Comparison of ENCODE assay signal across 15 cellular contexts in genomic region chr9:93579711-93580516, GRCh38. TPM values are rescaled to one million over a fixed set of nuclear protein-coding genes. Genes with fewer than 3 reads are reported as not detected.
DNase-seq lines count a peak whose midpoint lies in the region; ATAC-seq, FAIRE-seq and TF ChIP-seq lines count a peak whose summit lies in the region.
"Had no signal": no experiment of that assay in that cellular context is flagged by ENCODE, and none has a peak within 500 bp of the region (broad histone marks: within the 10 kb centered on the region; RNA-seq: fewer than 3 reads in every experiment).

No MANE protein-coding gene starts in this region.

- no peak for TF ChIP-seq RAD21 in HepG2 (CRISPR knock-in tag; IDR thresholded peaks at IDR 0.05)

- TF ChIP-seq CTCF in breast epithelium (IDR thresholded peaks at IDR 0.05) (no peak), HepG2 (CRISPR knock-in tag; IDR thresholded peaks at IDR 0.05) (no peak), gastrocnemius medialis (IDR thresholded peaks at IDR 0.05 in 4 of 5, conservative IDR thresholded peaks at IDR 0.05 in 1 of 5) (no peak)

- TF ChIP-seq POLR2A in breast epithelium (IDR thresholded peaks at IDR 0.05) (no peak), HepG2 (IDR thresholded peaks at IDR 0.05; ENCODE audit: insufficient read depth in 1 of 2, low read depth in 2 of 2, low read length in 2 of 2) (no peak), gastrocnemius medialis (IDR thresholded peaks at IDR 0.05) (no peak)

- H3K36me3 Mint-ChIP-seq in IgD-negative memory B cell = peaks cover 11% of the 10 kb centered on the region

- H3K27me3 ChIP-seq in breast epithelium = no peaks in the 10 kb centered on the region
- H3K27me3 ChIP-seq in HepG2 (ENCODE audit: control insufficient read depth in 1 of 2, insufficient read depth in 2 of 2, low read length in 2 of 2) = no peaks in the 10 kb centered on the region; a peak in 1 of 5 replicates
- no peaks in the 10 kb centered on the region for H3K27me3 ChIP-seq in gastrocnemius medialis

- H3K4me1 Mint-ChIP-seq in IgD-negative memory B cell = peaks cover 19 to 30% (median 21%) of the 10 kb centered on the region in 3 donors

- no peak overlapping the region for H2AFZ ChIP-seq in HepG2 (ENCODE audit: low read length)

- TF ChIP-seq EP300 in HepG2 (IDR thresholded peaks at IDR 0.05; ENCODE audit: low read depth in 2 of 2, low read length in 2 of 2) = no peak
- TF ChIP-seq EP300 in HepG2 (CRISPR knock-in tag; IDR thresholded peaks at IDR 0.05; ENCODE audit: borderline replicate concordance) = no peak

- peak overlapping the region; percentile 24 to 82 (median 80) for H3K27ac Mint-ChIP-seq in IgD-negative memory B cell
- H3K27ac Mint-ChIP-seq: activated CD4-positive, alpha-beta T cell treated with anti-CD3 and anti-CD28 coated beads, Interleukin-2, amount 10 ng/mL, durations not matched to agents 7 days and 5 days had no signal

- H3K79me2 ChIP-seq in HepG2 (ENCODE audit: insufficient read depth, low read length) = peaks cover 47% of the 10 kb centered on the region

- peaks cover 0 to 5% (median 0%) of the 10 kb centered on the region in 3 donors for H3K9me3 Mint-ChIP-seq in IgD-negative memory B cell

- 73% methylated on average over 10 of the region's 20 CpGs for WGBS in HepG2 (ENCODE audit: low lambda C conversion rate)

- FAIRE-seq in HepG2 (lab: Jason Lieb, UNC) (no peak), HTR-8/SVneo (lab: Jason Lieb, UNC) (no peak)

- H3K36me3 ChIP-seq in breast epithelium = no peaks in the 10 kb centered on the region
- H3K36me3 ChIP-seq in HepG2 (replicated peaks in 1 of 2; ENCODE audit: control insufficient read depth in 1 of 2, insufficient read depth in 2 of 2, low read length in 2 of 2) = no peaks in the 10 kb centered on the region
- no peaks in the 10 kb centered on the region for H3K36me3 ChIP-seq in gastrocnemius medialis

- H3K27me3 Mint-ChIP-seq in IgD-negative memory B cell = no peaks in the 10 kb centered on the region
- H3K27me3 Mint-ChIP-seq: activated CD4-positive, alpha-beta T cell treated with anti-CD3 and anti-CD28 coated beads, Interleukin-2, amount 10 ng/mL, durations not matched to agents 7 days and 5 days had no signal

- peak overlapping the region; percentile 88 for H3K4me2 ChIP-seq in HepG2 (ENCODE audit: low read depth, low read length)

- DNase-seq in breast epithelium (ENCODE audit: low spot score in 2 of 2) (peak in 1 of 2 donors; percentile 29), HepG2 (ENCODE audit: low spot score) (no peak), gastrocnemius medialis (no peak), HTR-8/SVneo (ENCODE audit: insufficient read length, low spot score) (no peak), SIG-M5 treated with dmso at 0.1 percent for 504 hours (lab: John Stamatoyannopoulos, UW; ENCODE audit: unreplicated experiment) (no peak), foreskin melanocyte (no peak)
- DNase-seq: activated CD4-positive, alpha-beta T cell treated with anti-CD3 and anti-CD28 coated beads, Interleukin-2, amount 10 ng/mL, durations not matched to agents 7 days and 5 days; activated naive CD4-positive, alpha-beta T cell treated with anti-CD3 and anti-CD28 coated beads, Interleukin-2, amount 50 U/mL, for 16 hours; GOT3; midbrain; stimulated activated CD4-positive, alpha-beta T cell treated with anti-CD3 and anti-CD28 coated beads, Interleukin-4, amount 100 ng/mL, for 4 hours; stimulated activated naive CD8-positive, alpha-beta T cell treated with anti-CD3 and anti-CD28 coated beads, Interleukin-15, Interleukin-2, amounts not matched to agents 100 U/mL and 50 U/mL, for 24 hours had no signal

- in situ Hi-C loops in HepG2 (cut with HindIII; ENCODE audit: extremely low pct_ligation_motif_present, low pct_unique_long_range_greater_than_20kb) (no loop called here), gastrocnemius medialis (cut with MboI; ENCODE audit: low sequenced_read_pairs in 4 of 4) (no loop called here)

- peak overlapping the region; percentile 44 to 96 (median 69) for H3K4me3 Mint-ChIP-seq in IgD-negative memory B cell
- H3K4me3 Mint-ChIP-seq: activated CD4-positive, alpha-beta T cell treated with anti-CD3 and anti-CD28 coated beads, Interleukin-2, amount 10 ng/mL, durations not matched to agents 7 days and 5 days had no signal

- ATAC-seq in HepG2 (peak; percentile 7), gastrocnemius medialis (no peak), HG03378 (IDR thresholded peaks at IDR 0.05; ENCODE audit: unreplicated experiment) (no peak)
- ATAC-seq: stimulated activated naive CD8-positive, alpha-beta T cell treated with anti-CD3 and anti-CD28 coated beads, Interleukin-15, Interleukin-2, amounts not matched to agents 100 U/mL and 50 U/mL, for 24 hours had no signal

- no peaks in the 10 kb centered on the region for H3K9me3 ChIP-seq in breast epithelium
- no peaks in the 10 kb centered on the region for H3K9me3 ChIP-seq in HepG2 (ENCODE audit: low read length)
- H3K9me3 ChIP-seq in gastrocnemius medialis = no peaks in the 10 kb centered on the region

- H3K4me1 ChIP-seq in breast epithelium (peaks cover 3 to 14% of the 10 kb centered on the region in 2 donors), HepG2 (ENCODE audit: insufficient read depth, low read length) (peaks cover 64% of the 10 kb centered on the region), gastrocnemius medialis (peaks cover 55 to 57% of the 10 kb centered on the region in 2 donors)

- CTCF ChIA-PET in HepG2 (lab: Yijun Ruan, JAX; ENCODE audit: low intra/inter-chr PET ratio, low total read pairs) = no interaction called here

- H4K20me1 ChIP-seq in HepG2 (ENCODE audit: insufficient read depth, low read length) = peaks cover 21% of the 10 kb centered on the region

- no TSS peak for BruUV-seq in HepG2 (replicated peaks; lab: Mats Ljungman, UMichigan)

- POLR2A ChIA-PET in HepG2 (lab: Yijun Ruan, JAX) = interaction anchor here (2.8 kb wide), 1 partner anchor 13 kb away, joined by 26 read pairs; no protein-coding TSS in a partner anchor

- H3K4me3 ChIP-seq in breast epithelium (no peak overlapping the region), HepG2 (replicated peaks in 1 of 3; ENCODE audit: insufficient read depth in 1 of 3, low read depth in 2 of 3, low read length in 3 of 3) (peak overlapping the region in 2 of 3 experiments; percentile 46 to 65; a peak in 3 of 6 replicates), gastrocnemius medialis (no peak overlapping the region)

- H3K9ac ChIP-seq in HepG2 (ENCODE audit: insufficient read depth, low read depth, low read length) = 0 out of 2 replicates have a peak overlapping the region, but pooled peaks have one; percentile 12

- H3K27ac ChIP-seq in breast epithelium (peak overlapping the region; percentile 25 to 53), HepG2 (ENCODE audit: extremely low read length, insufficient read depth, low read length) (peak overlapping the region; percentile 51), gastrocnemius medialis (peak overlapping the region in 3 of 4 donors; percentile 37 to 84 (median 57))
- H3K27ac ChIP-seq: C4-2B had no signal

- intact Hi-C loops in breast epithelium (cut with DNase I; ENCODE audit: low total_unique reads) (loop anchor here (10.0 kb wide), 1 partner anchor 125 kb away; the partner anchor contains the start of genes FAM120A and FAM120AOS), HepG2 (cut with micrococcal nuclease; ENCODE audit: unreplicated experiment) (no loop called here), gastrocnemius medialis (cut with DNase I; ENCODE audit: low total_unique reads) (no loop called here)

TF ChIP-seq in HepG2, 621 proteins besides CTCF, POLR2A, EP300 and RAD21 (continues in another document):
- TF ChIP-seq PPARG (CRISPR knock-in tag; conservative IDR thresholded peaks at IDR 0.05) (no peak), ZNF761 (CRISPR knock-in tag; conservative IDR thresholded peaks at IDR 0.05) (no peak), SMYD3 (CRISPR knock-in tag; IDR thresholded peaks at IDR 0.05) (no peak), ZNF326 (CRISPR knock-in tag; IDR thresholded peaks at IDR 0.05; ENCODE audit: borderline replicate concordance) (no peak)

RNA-seq across cellular contexts. Expression of gene PHF2, which starts 3.5 kb away (rescaled TPM):
- polyA plus RNA-seq in IgD-negative memory B cell (1.6 TPM), HepG2 (2011; rRNA removed) (6.6 and 7.0 TPM in 2 replicates)
- total RNA-seq in breast epithelium (10 to 100 TPM; 24.8 to 26.9 (median 25.9) TPM), HepG2 (2016; rRNA removed; fragmentation: Illumina TruSeq; extraction: Trizol) (9.1 and 9.3 TPM in 2 replicates), gastrocnemius medialis (10 to 100 TPM; 18.8 to 24.3 (median 21.9) TPM)
- total RNA-seq in HepG2 (2016; cell fraction: cytosol; rRNA removed; fragmentation: Illumina TruSeq; extraction: Trizol; ENCODE audit: low read depth) = 0.81 and 1.1 TPM in 2 replicates
- 7.2 and 9.5 TPM in 2 replicates for total RNA-seq in HepG2 (2016; cell fraction: insoluble cytoplasmic fraction; rRNA removed; fragmentation: Illumina TruSeq; extraction: Trizol)
- 4.9 and 5.3 TPM in 2 replicates for total RNA-seq in HepG2 (2016; cell fraction: membrane; rRNA removed; fragmentation: Illumina TruSeq; extraction: Trizol)
- 8.3 and 9.2 TPM in 2 replicates for total RNA-seq in HepG2 (2016; cell fraction: nucleus; rRNA removed; fragmentation: Illumina TruSeq; extraction: Trizol)
- polyA plus RNA-seq in HepG2 (2011; cell fraction: cytosol; rRNA removed) = 4.2 and 4.7 TPM in 2 replicates
- polyA plus RNA-seq in HepG2 (2011; cell fraction: nucleus; rRNA removed) = 10.7 and 12.3 TPM in 2 replicates
- polyA plus RNA-seq in HepG2 (2012) = 6.9 and 7.1 TPM in 2 replicates
- 0.63 TPM in 2 replicates for polyA plus RNA-seq in HepG2 (2016; cell fraction: cytosol; fragmentation: Illumina TruSeq; extraction: Trizol; ENCODE audit: low read depth)
- 9.5 and 12.0 TPM in 2 replicates for polyA plus RNA-seq in HepG2 (2016; cell fraction: insoluble cytoplasmic fraction; fragmentation: Illumina TruSeq; extraction: Trizol; ENCODE audit: low read depth)
- polyA plus RNA-seq in HepG2 (2016; cell fraction: membrane; fragmentation: Illumina TruSeq; extraction: Trizol; ENCODE audit: low read depth) = 3.9 and 4.0 TPM in 2 replicates
- polyA plus RNA-seq in HepG2 (2016; cell fraction: nucleus; fragmentation: Illumina TruSeq; extraction: Trizol; ENCODE audit: insufficient read depth, low read depth) = 23.0 and 24.9 TPM in 2 replicates
- 4.6 and 6.3 TPM in 2 replicates for polyA minus RNA-seq in HepG2 (2011; rRNA and poly(A)+ RNA removed; ENCODE audit: low replicate concordance)
- polyA minus RNA-seq in HepG2 (2011; cell fraction: cytosol; rRNA and poly(A)+ RNA removed) = 4.8 and 5.0 TPM in 2 replicates
- 4.2 and 5.1 TPM in 2 replicates for polyA minus RNA-seq in HepG2 (2011; cell fraction: nucleus; rRNA and poly(A)+ RNA removed)

Comparison
In these comparisons a context has a peak if more than half of its experiments do, and no peak if none do; other contexts are left out.
1. H3K4me3 ChIP-seq: peak in HepG2 (2 of 3); none in breast epithelium (0 of 3) and gastrocnemius medialis (0 of 4).
2. Peak in every context shown above with its lines, with median percentiles within 50 percentile points of each other: H3K27ac ChIP-seq.